ENCODE assay signal across 39 cellular contexts in genomic region chr17:45958994-45959665, GRCh38. TPM values are rescaled to one million over a fixed set of nuclear protein-coding genes. Genes with fewer than 3 reads are reported as not detected.
"Had no signal": no experiment of that assay in that cellular context is flagged by ENCODE, and none has a peak within 500 bp of the region (broad histone marks: within the 10 kb centered on the region; RNA-seq: fewer than 3 reads in every experiment).

No MANE protein-coding gene starts in this region.

- DNase-seq: activated CD4-positive, alpha-beta memory T cell treated with anti-CD3 and anti-CD28 coated beads, Interleukin-2, amount 10 ng/mL, durations not matched to agents 7 days and 5 days; activated CD4-positive, alpha-beta T cell treated with anti-CD3 and anti-CD28 coated beads for 1 hour; activated CD4-positive, alpha-beta T cell treated with anti-CD3 and anti-CD28 coated beads for 48 hours; activated CD4-positive, CD25-positive, alpha-beta regulatory T cell; activated effector memory CD4-positive, alpha-beta T cell treated with anti-CD3 and anti-CD28 coated beads, Interleukin-2, amount 50 U/mL, for 16 hours; activated naive CD4-positive, alpha-beta T cell; activated naive CD4-positive, alpha-beta T cell treated with anti-CD3 and anti-CD28 coated beads, Interleukin-2, amount 50 U/mL, for 16 hours; activated naive CD8-positive, alpha-beta T cell treated with anti-CD3 and anti-CD28 coated beads for 36 hours; activated T-cell treated with anti-CD3 and anti-CD28 coated beads, Interleukin-2, amount 50 U/mL, for 1 hour; activated T-cell treated with anti-CD3 and anti-CD28 coated beads, Interleukin-2, amount 50 U/mL, for 72 hours; amniotic stem cell; brain microvascular endothelial cell; MM.1S; MV-4-11; NCI-H1092; NCI-H1417 treated with DMSO at 0.1 percent for 48 hours; NCI-H187 treated with DMSO at 0.1 percent for 48 hours; NCI-H2081; NCI-H2171; NCI-H446 treated with DMSO at 0.1 percent for 48 hours; NCI-H524; NCI-H69; NCI-H82; NK-92 treated with Interleukin-12 subunit alpha and Interleukin-12 subunit beta, amount 100 ng/mL, for 24 hours; PC-3; SIG-M5; T1000; WERI-Rb-1 had no signal

- H3K27me3 ChIP-seq: brain microvascular endothelial cell had no signal

- H3K36me3 ChIP-seq: brain microvascular endothelial cell, WERI-Rb-1 had no signal

- H3K4me2 ChIP-seq: KMS-11 had no signal

- H3K27ac ChIP-seq: brain microvascular endothelial cell, KMS-11, RWPE1, WERI-Rb-1 had no signal

RNA-seq across cellular contexts. Expression of gene STH, which starts 39.9 kb away (rescaled TPM):
- total RNA-seq: activated CD4-positive, alpha-beta memory T cell treated with anti-CD3 and anti-CD28 coated beads, Interleukin-2, amount 10 ng/mL, durations not matched to agents 7 days and 5 days; activated CD8-positive, alpha-beta memory T cell treated with anti-CD3 and anti-CD28 coated beads for 36 hours; activated naive CD8-positive, alpha-beta T cell treated with anti-CD3 and anti-CD28 coated beads for 36 hours; activated T-cell treated with anti-CD3 and anti-CD28 coated beads, Interleukin-2, amount 50 U/mL, for 72 hours; activated T-helper 17 cell treated with anti-CD3 and anti-CD28 coated beads, Interleukin-2, amount 50 U/mL, for 72 hours; aorta; cardiac septum; LHCN-M2; PC-3; Right ventricle myocardium inferior; SK-MEL-5; T-helper 1 cell treated with Interleukin-12 subunit alpha and Interleukin-12 subunit beta and Interleukin-4 antibody, amounts not matched to agents 30 ng/mL and 1 ng/mL, for 36 hours; T-helper 2 cell treated with Interferon-gamma antibody and Interleukin-4, amounts not matched to agents 100 ng/mL and 5 ng/mL, for 36 hours had no signal
